8 cellular contexts compared by ENCODE assay signal in genomic region chr22:37538590-37539357, GRCh38. TPM values are rescaled to one million over a fixed set of nuclear protein-coding genes. Genes with fewer than 3 reads are reported as not detected.
DNase-seq lines count a peak whose midpoint lies in the region; ATAC-seq and TF ChIP-seq lines count a peak whose summit lies in the region.

No MANE protein-coding gene starts in this region.

- no peaks in the 10 kb centered on the region for H3K36me3 ChIP-seq in right atrium auricular region

- TF ChIP-seq CTCF in GM12864 (IDR thresholded peaks at IDR 0.05; ENCODE audit: low read depth, low read length, missing control alignments) (peak; percentile 94), right atrium auricular region (IDR thresholded peaks at IDR 0.05) (peak; percentile 78 to 92), retinal pigment epithelial cell (conservative IDR thresholded peaks at IDR 0.05; ENCODE audit: low read depth, low read length) (peak; percentile 94)

- no peaks in the 10 kb centered on the region for H3K9me3 ChIP-seq in right atrium auricular region

- peaks cover 6% of the 10 kb centered on the region for H3K27me3 Mint-ChIP-seq in T-helper 2 cell treated with Interferon-gamma antibody and Interleukin-4, amounts not matched to agents 5 μg/mL and 100 μg/mL, for 36 hours (ENCODE audit: low read depth)

- H3K4me3 ChIP-seq in GM12864 (ENCODE audit: low read depth, low read length): no peak overlapping the region
- no peak overlapping the region for H3K4me3 ChIP-seq in right atrium auricular region
- no peak overlapping the region for H3K4me3 ChIP-seq in retinal pigment epithelial cell (ENCODE audit: low read length)

- peak; percentile 77 for DNase-seq in GM12864 (ENCODE audit: low read depth)
- DNase-seq in NCI-H1694 (lab: John Stamatoyannopoulos, UW): peak; percentile 83
- DNase-seq in T-helper 2 cell treated with Interferon-gamma antibody and Interleukin-4, amounts not matched to agents 5 μg/mL and 100 μg/mL, for 36 hours (ENCODE audit: low spot score): peak; percentile 87
- DNase-seq in amniotic stem cell (lab: John Stamatoyannopoulos, UW): peak; percentile 88
- peak; percentile 95 for DNase-seq in right atrium auricular region (ENCODE audit: low spot score)
- DNase-seq in retinal pigment epithelial cell (ENCODE audit: low read depth): peak; percentile 76

- peak overlapping the region; percentile 37 for H3K4me3 Mint-ChIP-seq in T-helper 2 cell treated with Interferon-gamma antibody and Interleukin-4, amounts not matched to agents 5 μg/mL and 100 μg/mL, for 36 hours

- no peaks in the 10 kb centered on the region for H3K36me3 Mint-ChIP-seq in T-helper 2 cell treated with Interferon-gamma antibody and Interleukin-4, amounts not matched to agents 5 μg/mL and 100 μg/mL, for 36 hours (ENCODE audit: low read depth)

- H3K9me3 Mint-ChIP-seq in T-helper 2 cell treated with Interferon-gamma antibody and Interleukin-4, amounts not matched to agents 5 μg/mL and 100 μg/mL, for 36 hours: no peaks in the 10 kb centered on the region

- H3K27ac Mint-ChIP-seq in T-helper 2 cell treated with Interferon-gamma antibody and Interleukin-4, amounts not matched to agents 5 μg/mL and 100 μg/mL, for 36 hours: no peak overlapping the region

- H3K4me1 ChIP-seq in right atrium auricular region: peaks cover 0 to 4% of the 10 kb centered on the region in 2 donors

- ATAC-seq in HG02759 (IDR thresholded peaks at IDR 0.05; ENCODE audit: unreplicated experiment) (peak; percentile 76), GM18520 (IDR thresholded peaks at IDR 0.05; ENCODE audit: unreplicated experiment) (no peak)

- peaks cover 33% of the 10 kb centered on the region for H3K4me1 Mint-ChIP-seq in T-helper 2 cell treated with Interferon-gamma antibody and Interleukin-4, amounts not matched to agents 5 μg/mL and 100 μg/mL, for 36 hours (ENCODE audit: low read depth)

- H3K27ac ChIP-seq in right atrium auricular region: no peak overlapping the region

- no peaks in the 10 kb centered on the region for H3K27me3 ChIP-seq in right atrium auricular region

RNA-seq across cellular contexts. Expression of gene CARD10, which starts 19.6 kb away (rescaled TPM):
- total RNA-seq in right atrium auricular region: 1 to 10 TPM; 4.2 to 5.8 TPM

RNA-seq across cellular contexts. Expression of gene CDC42EP1, which starts 21.5 kb away (rescaled TPM):
- 10 to 100 TPM; 20.7 to 34.8 TPM for total RNA-seq in right atrium auricular region

RNA-seq across cellular contexts. Expression of gene LGALS2, which starts 41.1 kb away (rescaled TPM):
- total RNA-seq in right atrium auricular region: not detected

RNA-seq across cellular contexts. Expression of gene MFNG, which starts 52.6 kb away (rescaled TPM):
- 10 to 100 TPM in 1 of 2 donors, 1 to 10 TPM in 1; 9.9 to 19.5 TPM for total RNA-seq in right atrium auricular region
